Comparison of ENCODE assay signal across 8 cellular contexts in the genomic region with DNA sequence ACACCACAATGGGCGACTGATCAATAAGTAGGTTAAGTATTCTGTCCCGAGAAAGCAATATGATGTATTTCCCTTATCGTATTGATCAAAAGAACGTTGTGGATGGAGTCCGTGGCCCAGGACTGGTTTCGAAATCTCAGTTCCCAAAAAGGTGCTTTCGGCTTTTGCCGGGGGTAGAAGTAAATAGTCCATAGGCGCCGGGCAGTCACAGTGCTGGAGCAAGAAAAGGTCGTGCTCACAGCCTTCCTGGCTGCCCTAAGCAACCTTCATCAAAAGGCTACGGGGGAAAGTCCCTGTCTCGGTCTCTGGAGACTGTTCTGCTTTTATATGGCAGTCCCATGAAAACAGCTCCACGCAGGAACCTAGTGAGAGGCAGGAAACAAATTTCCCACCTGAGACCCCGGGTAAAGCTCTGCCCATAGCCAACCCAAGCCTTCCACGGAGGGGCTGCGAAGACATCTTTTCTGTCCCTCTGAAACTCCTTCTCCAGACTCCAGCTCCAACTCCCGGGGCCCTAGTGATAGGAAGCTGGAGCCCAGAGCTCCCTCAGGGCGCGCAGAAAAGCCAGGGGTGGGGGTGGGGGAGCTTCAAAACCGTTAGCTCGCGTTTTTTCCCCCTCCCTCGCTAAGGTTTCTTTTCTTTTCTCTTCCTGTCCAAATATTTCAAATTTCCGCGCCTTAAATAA. TPM values are rescaled to one million over a fixed set of nuclear protein-coding genes. Genes with fewer than 3 reads are reported as not detected.
A peak's percentile ranks its signal among the peaks of the same experiment; 100 is the strongest.
DNase-seq lines count a peak whose midpoint lies in the region; ATAC-seq and TF ChIP-seq lines count a peak whose summit lies in the region.

No MANE protein-coding gene starts in this region.

- no peaks in the 10 kb centered on the region for H3K9me3 Mint-ChIP-seq in stimulated activated memory B cell treated with anti-CD40 and anti-IgM and Interleukin-4, amounts not matched to agents 10 μg/mL and 1 μg/mL and 100 μg/mL, for 72 hours

- peak; percentile 7 for DNase-seq in HPDE6-E6E7 (ENCODE audit: extremely low spot score)
- peak; percentile 79 for DNase-seq in RPMI7951 (ENCODE audit: low read depth)
- no peak for DNase-seq in brain microvascular endothelial cell
- peak; percentile 43 for DNase-seq in inferior parietal cortex (ENCODE audit: extremely low spot score)
- no peak for DNase-seq in NCI-H1048 (lab: John Stamatoyannopoulos, UW)

- peak overlapping the region; percentile 24 for H3K27ac Mint-ChIP-seq in stimulated activated memory B cell treated with anti-CD40 and anti-IgM and Interleukin-4, amounts not matched to agents 10 μg/mL and 1 μg/mL and 100 μg/mL, for 72 hours

- no peak for TF ChIP-seq CTCF in brain microvascular endothelial cell (IDR thresholded peaks at IDR 0.05; ENCODE audit: low read depth, low read length, missing control alignments)

- H3K9ac ChIP-seq in ES-I3 (ENCODE audit: low read depth, low read length) = peak overlapping the region; percentile 75; the same call in 1 of the 2 replicates

- H3K27me3 ChIP-seq in brain microvascular endothelial cell (replicated peaks) = no peaks in the 10 kb centered on the region

- peaks cover 21% of the 10 kb centered on the region for H3K4me1 Mint-ChIP-seq in stimulated activated memory B cell treated with anti-CD40 and anti-IgM and Interleukin-4, amounts not matched to agents 10 μg/mL and 1 μg/mL and 100 μg/mL, for 72 hours

- ATAC-seq in GM21390 (IDR thresholded peaks at IDR 0.05; ENCODE audit: unreplicated experiment) = peak; percentile 56
- peak; percentile 71 for ATAC-seq in stimulated activated memory B cell treated with anti-CD40 and anti-IgM and Interleukin-4, amounts not matched to agents 10 μg/mL and 1 μg/mL and 100 μg/mL, for 72 hours

- no peaks in the 10 kb centered on the region for H3K9me3 ChIP-seq in ES-I3 (ENCODE audit: control insufficient read depth, insufficient read depth, low read length)

- peaks cover 53% of the 10 kb centered on the region for H3K27me3 Mint-ChIP-seq in stimulated activated memory B cell treated with anti-CD40 and anti-IgM and Interleukin-4, amounts not matched to agents 10 μg/mL and 1 μg/mL and 100 μg/mL, for 72 hours

- H3K36me3 Mint-ChIP-seq in stimulated activated memory B cell treated with anti-CD40 and anti-IgM and Interleukin-4, amounts not matched to agents 10 μg/mL and 1 μg/mL and 100 μg/mL, for 72 hours = no peaks in the 10 kb centered on the region

- H3K27ac ChIP-seq in brain microvascular endothelial cell = peak overlapping the region; percentile 20

- H3K4me3 Mint-ChIP-seq in stimulated activated memory B cell treated with anti-CD40 and anti-IgM and Interleukin-4, amounts not matched to agents 10 μg/mL and 1 μg/mL and 100 μg/mL, for 72 hours = peak overlapping the region; percentile 75

- no peaks in the 10 kb centered on the region for H3K36me3 ChIP-seq in ES-I3 (ENCODE audit: insufficient read depth, low read length)
- no peaks in the 10 kb centered on the region for H3K36me3 ChIP-seq in brain microvascular endothelial cell (replicated peaks)

- in situ Hi-C loops in brain microvascular endothelial cell (cut with HindIII; ENCODE audit: low pct_ligation_motif_present, low sequenced_read_pairs) = no loop called here

- H3K4me1 ChIP-seq in ES-I3 (ENCODE audit: insufficient read depth, low read length) = peaks cover 9% of the 10 kb centered on the region; the same call in 1 of the 2 replicates

- peak overlapping the region; percentile 82 for H3K4me3 ChIP-seq in brain microvascular endothelial cell (ENCODE audit: low read depth, low read length)

RNA-seq across cellular contexts. Expression of gene CDKN2C, which starts 7.0 kb away (rescaled TPM):
- total RNA-seq in RPMI7951 (2014; rRNA removed; shearing (Covaris generic)) = 108 and 133 TPM in 2 replicates

RNA-seq across cellular contexts. Expression of gene FAF1, which starts 17.0 kb away (rescaled TPM):
- 88.3 and 102 TPM in 2 replicates for total RNA-seq in RPMI7951 (2014; rRNA removed; shearing (Covaris generic))

Comparison
In these comparisons a context has a peak if more than half of its experiments do, and no peak if none do; other contexts are left out.
1. DNase-seq: peak in HPDE6-E6E7 (single experiment), RPMI7951 (single experiment) and inferior parietal cortex (single experiment); none in brain microvascular endothelial cell (single experiment) and NCI-H1048 (single experiment).